Comparison of ENCODE assay signal across 11 cellular contexts in the genomic region with DNA sequence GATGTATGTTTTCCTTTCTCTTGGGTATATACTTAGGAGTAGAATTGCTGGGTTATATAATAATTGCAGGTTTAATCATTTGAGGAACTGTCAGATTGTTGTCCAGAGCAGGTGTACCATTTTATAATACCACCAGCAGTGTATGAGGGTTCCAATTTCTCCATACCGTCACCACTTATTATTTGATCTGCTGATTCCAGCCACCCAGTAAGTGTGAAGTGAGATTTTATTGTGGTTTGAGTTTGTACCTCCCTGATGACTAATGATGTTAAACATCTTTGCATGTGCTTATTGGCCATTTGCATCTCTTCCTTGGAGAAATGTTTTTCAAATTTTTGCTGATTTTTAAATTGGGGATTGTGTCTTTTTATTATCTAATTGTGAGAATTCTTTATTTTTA.
"Had no signal": no experiment of that assay in that cellular context is flagged by ENCODE, and none has a peak within 500 bp of the region (broad histone marks: within the 10 kb centered on the region; RNA-seq: fewer than 3 reads in every experiment).

No MANE protein-coding gene starts in this region.

- H3K27me3 ChIP-seq: ascending aorta, neural progenitor cell, ovary had no signal

- H3K9me3 ChIP-seq: ascending aorta, ovary had no signal

- H2AFZ ChIP-seq: neural progenitor cell had no signal

- H3K9ac ChIP-seq: neural progenitor cell had no signal

- DNase-seq: activated CD4-positive, alpha-beta T cell treated with anti-CD3 and anti-CD28 coated beads, Interleukin-2, amount 10 ng/mL, durations not matched to agents 24 days and 14 days; activated CD4-positive, CD25-positive, alpha-beta regulatory T cell; midbrain; ovary; stimulated activated CD4-positive, alpha-beta T cell treated with anti-CD3 and anti-CD28 coated beads, Interleukin-12 subunit alpha, Interleukin-12 subunit beta, amount 100 ng/mL, for 4 hours; stimulated activated CD4-positive, alpha-beta T cell treated with anti-CD3 and anti-CD28 coated beads, Interleukin-2, amount 100 ng/mL, for 24 hours had no signal

- H3K27ac ChIP-seq: ascending aorta, neural progenitor cell, ovary had no signal

- H3K27ac Mint-ChIP-seq: activated CD4-positive, alpha-beta T cell treated with anti-CD3 and anti-CD28 coated beads, Interleukin-2, amount 10 ng/mL, durations not matched to agents 24 days and 14 days; activated T-helper 1 cell treated with anti-CD3 and anti-CD28 coated beads, Interleukin-12 subunit alpha, Interleukin-12 subunit beta, Interleukin-2, Interleukin-4 antibody, amounts not matched to agents 30 ng/mL and 10 ng/mL and 1 ng/mL, durations not matched to agents 14 hours and 24 hours and 36 hours; neural progenitor cell; T-helper 2 cell treated with Interferon-gamma antibody and Interleukin-4, amounts not matched to agents 5 μg/mL and 100 μg/mL, for 36 hours had no signal

- H3K4me3 ChIP-seq: ascending aorta, lung, neural progenitor cell, ovary had no signal

- H3K9me3 Mint-ChIP-seq: activated CD4-positive, alpha-beta T cell treated with anti-CD3 and anti-CD28 coated beads, Interleukin-2, amount 10 ng/mL, durations not matched to agents 24 days and 14 days; activated T-helper 1 cell treated with anti-CD3 and anti-CD28 coated beads, Interleukin-12 subunit alpha, Interleukin-12 subunit beta, Interleukin-2, Interleukin-4 antibody, amounts not matched to agents 30 ng/mL and 10 ng/mL and 1 ng/mL, durations not matched to agents 14 hours and 24 hours and 36 hours; T-helper 2 cell treated with Interferon-gamma antibody and Interleukin-4, amounts not matched to agents 5 μg/mL and 100 μg/mL, for 36 hours had no signal

- H3K4me2 ChIP-seq: neural progenitor cell had no signal

- H3K36me3 ChIP-seq: ascending aorta, neural progenitor cell, ovary had no signal
